Comparison of ENCODE assay signal across 21 cellular contexts in genomic region chr7:118194571-118194970, GRCh38. TPM values are rescaled to one million over a fixed set of nuclear protein-coding genes. Genes with fewer than 3 reads are reported as not detected.
A peak's percentile ranks its signal among the peaks of the same experiment; 100 is the strongest.
DNase-seq lines count a peak whose midpoint lies in the region; ATAC-seq, FAIRE-seq and TF ChIP-seq lines count a peak whose summit lies in the region.
"Had no signal": no experiment of that assay in that cellular context is flagged by ENCODE, and none has a peak within 500 bp of the region (broad histone marks: within the 10 kb centered on the region; RNA-seq: fewer than 3 reads in every experiment).

No MANE protein-coding gene starts in this region.

- H3K27me3 Mint-ChIP-seq in nephron progenitor cell (ENCODE audit: low read depth, poor library complexity): no peaks in the 10 kb centered on the region

- H3K27ac ChIP-seq in 22Rv1 (peak overlapping the region; percentile 36), VCaP (peak overlapping the region; percentile 13)
- H3K27ac ChIP-seq: A549 had no signal

- no peaks in the 10 kb centered on the region for H3K9me3 Mint-ChIP-seq in nephron progenitor cell
- H3K9me3 Mint-ChIP-seq: CD14-positive monocyte; CD8-positive, alpha-beta T cell; H9 had no signal

- peaks cover 19% of the 10 kb centered on the region for H3K36me3 Mint-ChIP-seq in nephron progenitor cell (ENCODE audit: low read depth)

- H3K4me1 Mint-ChIP-seq in nephron progenitor cell: no peaks in the 10 kb centered on the region
- H3K4me1 Mint-ChIP-seq: H9 had no signal

- DNase-seq in GM12891 (ENCODE audit: insufficient read length, low spot score) (no peak), nephron progenitor cell (no peak), NCI-H2196 (lab: John Stamatoyannopoulos, UW; ENCODE audit: unreplicated experiment) (no peak)
- DNase-seq: CD8-positive, alpha-beta T cell; COR-L47; DMS153; DMS79 treated with DMSO at 0.1 percent for 48 hours; EL; GOT3; H9; IMR-90 had no signal

- H3K27ac Mint-ChIP-seq in nephron progenitor cell: peak overlapping the region; percentile 42
- H3K27ac Mint-ChIP-seq: CD14-positive monocyte; CD8-positive, alpha-beta T cell had no signal

- TF ChIP-seq POLR2A in GM12891 (IDR thresholded peaks at IDR 0.05; ENCODE audit: low read depth, low read length): no peak

- TF ChIP-seq CTCF in 22Rv1 (IDR thresholded peaks at IDR 0.05) (no peak), VCaP (conservative IDR thresholded peaks at IDR 0.05) (no peak), nephron progenitor cell (IDR thresholded peaks at IDR 0.05) (no peak)

- FAIRE-seq in GM12891 (lab: Jason Lieb, UNC): no peak
- FAIRE-seq: A549, D721Med, G401.6, GM12892 had no signal

- ATAC-seq in HG03354 (IDR thresholded peaks at IDR 0.05; ENCODE audit: poor library complexity, severe bottlenecking, unreplicated experiment): no peak
- ATAC-seq in GM21390 (IDR thresholded peaks at IDR 0.05; ENCODE audit: unreplicated experiment): no peak
- ATAC-seq: CD8-positive, alpha-beta T cell had no signal

- H3K4me3 Mint-ChIP-seq in nephron progenitor cell: no peak overlapping the region
- H3K4me3 Mint-ChIP-seq: CD14-positive monocyte; CD8-positive, alpha-beta T cell; H9 had no signal

TF ChIP-seq in GM12891, 5 proteins besides CTCF, POLR2A, EP300 and RAD21:
- no peak for TF ChIP-seq POU2F2 (IDR thresholded peaks at IDR 0.05; ENCODE audit: low read depth, low read length)
- no peak for TF ChIP-seq SPI1 (IDR thresholded peaks at IDR 0.05; ENCODE audit: low read depth, low read length)
- TF ChIP-seq TAF1 (IDR thresholded peaks at IDR 0.05; ENCODE audit: low read depth, low read length): no peak
- TF ChIP-seq PAX5 (IDR thresholded peaks at IDR 0.05; ENCODE audit: insufficient read depth, low read length, severe bottlenecking): no peak
- 0 out of 2 replicates have a peak, but pooled peaks have one; percentile 33 for TF ChIP-seq POLR2AphosphoS5 (IDR thresholded peaks at IDR 0.05; ENCODE audit: low read depth, low read length)

RNA-seq across cellular contexts. Expression of gene LSM8, which starts 10.6 kb away (rescaled TPM):
- polyA plus RNA-seq in GM12891 (2012; ENCODE audit: low read depth, missing spikeins): 60.4 TPM

RNA-seq across cellular contexts. Expression of gene ANKRD7, which starts 29.9 kb away (rescaled TPM):
- 0.42 TPM for polyA plus RNA-seq in GM12891 (2012; ENCODE audit: low read depth, missing spikeins)
- polyA plus RNA-seq: BJ, CD14-positive monocyte had no signal
